ENCODE assay signal across 15 cellular contexts in the genomic region with DNA sequence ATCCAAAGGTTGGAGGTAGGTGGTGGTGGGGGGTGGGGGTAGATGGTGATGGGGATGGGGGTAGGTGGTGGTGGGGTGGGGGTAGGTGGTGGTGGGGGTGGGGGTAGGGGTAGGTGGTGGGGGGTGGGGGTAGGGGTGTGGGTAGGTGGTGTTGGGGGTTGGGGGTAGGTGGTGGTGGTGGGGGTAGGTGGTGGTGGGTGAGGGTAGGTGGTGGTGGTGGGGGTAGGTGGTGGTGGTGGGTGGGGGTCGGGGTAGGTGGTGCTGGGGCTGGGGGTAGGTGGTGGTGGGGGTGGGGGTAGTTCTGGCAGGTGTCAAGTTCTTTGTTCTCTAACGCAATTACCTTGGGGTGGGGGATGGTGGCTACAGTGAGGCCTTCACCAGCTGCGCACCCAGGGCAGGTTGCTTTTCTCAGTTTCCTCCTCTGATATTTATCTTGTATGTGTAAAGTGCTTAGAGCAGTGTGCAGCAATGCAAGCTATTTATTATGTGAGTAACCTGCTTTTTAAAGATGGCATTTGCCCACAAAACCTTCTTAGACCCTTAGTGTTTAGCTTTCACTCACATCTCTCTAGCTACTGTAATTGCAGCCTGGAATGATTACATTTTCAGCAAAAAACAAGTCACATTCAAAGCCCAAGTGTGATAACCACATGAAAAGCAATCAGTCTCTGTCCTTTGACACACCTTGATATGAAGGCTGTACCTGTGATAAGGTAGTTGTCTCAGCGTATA. TPM values are rescaled to one million over a fixed set of nuclear protein-coding genes. Genes with fewer than 3 reads are reported as not detected.
A peak's percentile ranks its signal among the peaks of the same experiment; 100 is the strongest.
DNase-seq lines count a peak whose midpoint lies in the region; ATAC-seq and TF ChIP-seq lines count a peak whose summit lies in the region.
"Had no signal": no experiment of that assay in that cellular context is flagged by ENCODE, and none has a peak within 500 bp of the region (broad histone marks: within the 10 kb centered on the region; RNA-seq: fewer than 3 reads in every experiment).

No MANE protein-coding gene starts in this region.

- no peak for TF ChIP-seq CTCF in DND-41 (IDR thresholded peaks at IDR 0.05; ENCODE audit: borderline replicate concordance, extremely low read depth, low read length, poor library complexity, severe bottlenecking)
- TF ChIP-seq CTCF in Panc1 (IDR thresholded peaks at IDR 0.05), result no peak

- CTCF ChIA-PET in CD4-positive, alpha-beta memory T cell (lab: Charles Lee; ENCODE audit: partially characterized antibody), result interaction anchor here (0.9 to 3.5 kb wide), 9 partner anchors 10 to 58 kb away, joined by 3 to 24 read pairs (median 7); no protein-coding TSS in a partner anchor
- CTCF ChIA-PET in Panc1 (lab: Charles Lee), result no interaction called here

- in situ Hi-C loops in Panc1 (cut with HindIII; ENCODE audit: low pct_unique_long_range_greater_than_20kb, low sequenced_read_pairs), result no loop called here

- H3K9ac ChIP-seq in DND-41 (ENCODE audit: low read depth, low read length), result no peak overlapping the region

- H3K9me3 ChIP-seq in CD4-positive, alpha-beta memory T cell (ENCODE audit: control insufficient read depth in 1 of 2, low read length in 2 of 2), result no peaks in the 10 kb centered on the region
- H3K9me3 ChIP-seq in DND-41 (ENCODE audit: insufficient read depth, low read length, severe bottlenecking) (no peaks in the 10 kb centered on the region), Panc1 (ENCODE audit: control insufficient read depth, insufficient read depth, low read depth, low read length) (no peaks in the 10 kb centered on the region)
- H3K9me3 ChIP-seq: gastroesophageal sphincter had no signal

- peaks cover 0 to 2% (median 0%) of the 10 kb centered on the region in 8 donors for H3K9me3 Mint-ChIP-seq in CD4-positive, alpha-beta memory T cell
- H3K9me3 Mint-ChIP-seq: activated B cell treated with CpG ODN at 0.5 μM for 24 hours had no signal

- peak overlapping the region; percentile 44 for H3K27ac ChIP-seq in CD4-positive, alpha-beta memory T cell (ENCODE audit: low read depth, low read length)
- no peak overlapping the region; the same call in 1 of the 2 replicates for H3K27ac ChIP-seq in DND-41 (ENCODE audit: low read length)
- peak overlapping the region; percentile 52; the same call in 1 of the 2 replicates for H3K27ac ChIP-seq in Panc1 (ENCODE audit: low read length)
- H3K27ac ChIP-seq: gastroesophageal sphincter had no signal

- H3K36me3 ChIP-seq in CD4-positive, alpha-beta memory T cell (ENCODE audit: insufficient read depth, low read length), result no peaks in the 10 kb centered on the region
- H3K36me3 ChIP-seq in DND-41 (ENCODE audit: insufficient read depth, low read length) (no peaks in the 10 kb centered on the region), Panc1 (ENCODE audit: control insufficient read depth, insufficient read depth, low read length) (no peaks in the 10 kb centered on the region)
- H3K36me3 ChIP-seq: gastroesophageal sphincter had no signal

- H2AFZ ChIP-seq in DND-41 (ENCODE audit: low read depth, low read length), result no peak overlapping the region

- BruUV-seq in Panc1 (replicated peaks; lab: Mats Ljungman, UMichigan), result no TSS peak

- DNase-seq in CD4-positive, alpha-beta memory T cell, result peak; percentile 63 to 68 (median 65)
- DNase-seq in DND-41 (peak; percentile 42), Panc1 (ENCODE audit: low read depth, low spot score) (no peak), COR-L47 (lab: John Stamatoyannopoulos, UW) (no peak), cardiac septum (ENCODE audit: low spot score) (no peak), T-helper 9 cell (no peak)
- peak; percentile 33 for DNase-seq in effector CD4-positive, alpha-beta T cell
- DNase-seq: activated B cell treated with CpG ODN at 0.5 μM for 24 hours, anterior cingulate cortex, kidney glomerular epithelial cell, NCI-H748 treated with DMSO at 0.1 percent for 48 hours, right cardiac atrium, trophoblast cell had no signal

- H3K27me3 Mint-ChIP-seq in CD4-positive, alpha-beta memory T cell, result no peaks in the 10 kb centered on the region
- H3K27me3 Mint-ChIP-seq: activated B cell treated with CpG ODN at 0.5 μM for 24 hours had no signal

- peak; percentile 69 for ATAC-seq in DND-41 (ENCODE audit: insufficient read depth, low read depth)
- no peak for ATAC-seq in Panc1
- ATAC-seq in GM21360 (IDR thresholded peaks at IDR 0.05; ENCODE audit: unreplicated experiment), result no peak
- ATAC-seq: gastroesophageal sphincter, right cardiac atrium had no signal

- H3K4me1 Mint-ChIP-seq in CD4-positive, alpha-beta memory T cell, result peaks cover 49 to 93% (median 79%) of the 10 kb centered on the region in 4 donors

- H3K36me3 Mint-ChIP-seq in CD4-positive, alpha-beta memory T cell, result no peaks in the 10 kb centered on the region

- no peak overlapping the region for H3K4me3 ChIP-seq in CD4-positive, alpha-beta memory T cell (ENCODE audit: low read length in 2 of 2)
- no peak overlapping the region for H3K4me3 ChIP-seq in DND-41 (ENCODE audit: low read depth in 1 of 2, low read length in 2 of 2)
- H3K4me3 ChIP-seq in Panc1 (ENCODE audit: low read depth in 2 of 2, low read length in 2 of 2), result no peak overlapping the region
- H3K4me3 ChIP-seq: gastroesophageal sphincter had no signal

- H3K27me3 ChIP-seq in CD4-positive, alpha-beta memory T cell (ENCODE audit: insufficient read depth, low read length), result no peaks in the 10 kb centered on the region
- H3K27me3 ChIP-seq in DND-41 (ENCODE audit: insufficient read depth, low read length, poor library complexity) (no peaks in the 10 kb centered on the region), Panc1 (ENCODE audit: control insufficient read depth, insufficient read depth, low read length) (no peaks in the 10 kb centered on the region)

- no peaks in the 10 kb centered on the region for H3K79me2 ChIP-seq in DND-41 (ENCODE audit: insufficient read depth, low read length)

- H3K27ac Mint-ChIP-seq in CD4-positive, alpha-beta memory T cell, result peak overlapping the region; percentile 90 to 99 (median 91)
- H3K27ac Mint-ChIP-seq: activated B cell treated with CpG ODN at 0.5 μM for 24 hours had no signal

- no peaks in the 10 kb centered on the region for H4K20me1 ChIP-seq in DND-41 (ENCODE audit: insufficient read depth, low read length)

- peak overlapping the region in 7 of 8 donors; percentile 10 to 89 (median 59) for H3K4me3 Mint-ChIP-seq in CD4-positive, alpha-beta memory T cell
- H3K4me3 Mint-ChIP-seq: activated B cell treated with CpG ODN at 0.5 μM for 24 hours had no signal

- H3K4me1 ChIP-seq in CD4-positive, alpha-beta memory T cell (ENCODE audit: insufficient read depth, low read length), result peaks cover 92% of the 10 kb centered on the region
- H3K4me1 ChIP-seq in DND-41 (ENCODE audit: insufficient read depth, low read length), result peaks cover 12% of the 10 kb centered on the region
- H3K4me1 ChIP-seq in Panc1 (ENCODE audit: control insufficient read depth, insufficient read depth, low read length), result peaks cover 23% of the 10 kb centered on the region
- H3K4me1 ChIP-seq: gastroesophageal sphincter had no signal

- intact Hi-C loops in CD4-positive, alpha-beta memory T cell (cut with micrococcal nuclease), result loop anchor here (1.0 to 10.0 kb wide), 3 partner anchors 8 to 307 kb away; a partner anchor contains a TSS
- intact Hi-C loops in Panc1 (cut with micrococcal nuclease; ENCODE audit: unreplicated experiment) (no loop called here), cardiac septum (cut with DNase I) (no loop called here)

- POLR2A ChIA-PET in CD4-positive, alpha-beta memory T cell (lab: Charles Lee; ENCODE audit: partially characterized antibody), result interaction anchor here (0.6 to 23.5 kb wide), 16 partner anchors 10 to 284 kb away, joined by 3 to 977 read pairs (median 4); a partner anchor contains a TSS
- POLR2A ChIA-PET in Panc1 (lab: Charles Lee), result interaction anchor here (0.6 kb wide), 1 partner anchor 496 kb away, joined by 10 read pairs; no protein-coding TSS in a partner anchor

- H3K4me2 ChIP-seq in DND-41 (ENCODE audit: insufficient read depth, low read length), result no peak overlapping the region

RNA-seq across cellular contexts. Expression of a gene that starts 8.2 kb away (rescaled TPM):
- 10 to 100 TPM; 25.1 to 27.8 TPM for total RNA-seq in CD4-positive, alpha-beta memory T cell
- 100 to 1,000 TPM; 151 to 226 TPM for polyA plus RNA-seq in CD4-positive, alpha-beta memory T cell
- 57.6 TPM for total RNA-seq in Panc1 (2021; ENCODE audit: unreplicated experiment)
- 48.1 TPM for polyA plus RNA-seq in Panc1 (2012; ENCODE audit: insufficient read length)
- total RNA-seq in cardiac septum, result 28.0 TPM

Comparison
In these comparisons a context has a peak if more than half of its experiments do, and no peak if none do; other contexts are left out.
1. DNase-seq: peak in CD4-positive, alpha-beta memory T cell (5 of 5), DND-41 (single experiment) and effector CD4-positive, alpha-beta T cell (single experiment); none in Panc1 (single experiment), COR-L47 (single experiment), cardiac septum (single experiment) and T-helper 9 cell (single experiment).